Comparison of ENCODE assay signal across 11 cellular contexts in the genomic region with DNA sequence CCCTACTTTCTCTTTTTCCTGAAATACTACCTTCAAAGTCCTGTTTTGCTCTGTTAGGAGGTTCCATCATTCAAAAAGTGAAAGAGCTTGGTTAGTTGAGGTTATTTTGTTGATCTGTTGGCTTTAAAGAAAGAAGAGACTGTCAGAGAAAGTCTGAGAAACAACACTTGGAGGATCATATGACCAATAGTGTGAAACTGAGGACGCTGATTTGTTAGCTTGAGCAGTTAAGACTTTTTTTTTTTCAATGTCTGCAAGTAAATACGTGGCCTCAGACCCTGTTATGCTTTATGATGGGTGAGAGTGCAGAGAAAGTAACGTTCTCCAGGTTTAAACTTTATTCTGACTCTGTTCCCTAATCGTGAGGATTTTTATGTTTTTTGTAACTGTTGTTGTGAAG. TPM values are rescaled to one million over a fixed set of nuclear protein-coding genes. Genes with fewer than 3 reads are reported as not detected.
DNase-seq lines count a peak whose midpoint lies in the region; ATAC-seq and TF ChIP-seq lines count a peak whose summit lies in the region.
"Had no signal": no experiment of that assay in that cellular context is flagged by ENCODE, and none has a peak within 500 bp of the region (broad histone marks: within the 10 kb centered on the region; RNA-seq: fewer than 3 reads in every experiment).

No MANE protein-coding gene starts in this region.

- peak overlapping the region; percentile 11 to 88 (median 84) for H3K27ac ChIP-seq in heart right ventricle
- H3K27ac ChIP-seq in cingulate gyrus (ENCODE audit: low read depth, low read length): peak overlapping the region; percentile 61
- H3K27ac ChIP-seq in mucosa of rectum (ENCODE audit: low read depth in 2 of 2, low read length in 2 of 2): peak overlapping the region; percentile 27 to 54
- peak overlapping the region; percentile 30 for H3K27ac ChIP-seq in urinary bladder (ENCODE audit: low read depth)

- ATAC-seq in heart right ventricle (peak in 2 of 8 donors; percentile 24), Right ventricle myocardium superior (ENCODE audit: poor library complexity) (no peak), HG03469 (IDR thresholded peaks at IDR 0.05; ENCODE audit: unreplicated experiment) (no peak), HG03097 (IDR thresholded peaks at IDR 0.05; ENCODE audit: low FRiP score, unreplicated experiment) (no peak)
- ATAC-seq: stimulated activated naive CD8-positive, alpha-beta T cell treated with anti-CD3 and anti-CD28 coated beads, Interleukin-15, Interleukin-2, amounts not matched to agents 100 U/mL and 50 U/mL, for 24 hours had no signal

- DNase-seq in heart right ventricle (no peak), Right ventricle myocardium superior (no peak), nucleus accumbens (lab: John Stamatoyannopoulos, UW) (no peak)
- DNase-seq: cortex of kidney; posterior cingulate gyrus; stimulated activated naive CD8-positive, alpha-beta T cell treated with anti-CD3 and anti-CD28 coated beads, Interleukin-15, Interleukin-2, amounts not matched to agents 100 U/mL and 50 U/mL, for 24 hours had no signal

- peak overlapping the region in 6 of 10 donors; percentile 1 to 29 (median 18) for H3K4me3 ChIP-seq in heart right ventricle
- no peak overlapping the region for H3K4me3 ChIP-seq in mucosa of rectum (ENCODE audit: low read length in 2 of 2)
- H3K4me3 ChIP-seq in urinary bladder (ENCODE audit: low read depth, low read length): no peak overlapping the region

- no peak overlapping the region for H3K9ac ChIP-seq in mucosa of rectum (ENCODE audit: low read depth in 1 of 2, low read length in 2 of 2)

- H3K27me3 ChIP-seq in heart right ventricle (no peaks in the 10 kb centered on the region), mucosa of rectum (ENCODE audit: control insufficient read depth in 2 of 2, insufficient read depth in 2 of 2, low read length in 2 of 2) (no peaks in the 10 kb centered on the region)

- H3K36me3 ChIP-seq in heart right ventricle: no peaks in the 10 kb centered on the region
- H3K36me3 ChIP-seq in mucosa of rectum (ENCODE audit: control insufficient read depth in 2 of 2, insufficient read depth in 2 of 2, low read length in 2 of 2): no peaks in the 10 kb centered on the region
- H3K36me3 ChIP-seq in urinary bladder (ENCODE audit: insufficient read depth): no peaks in the 10 kb centered on the region

- 9 to 11% methylated on average over 4 of the region's 4 CpGs for WGBS in heart right ventricle, 2 donors
- WGBS in urinary bladder: 9% methylated on average over 4 of the region's 4 CpGs

- TF ChIP-seq CTCF in heart right ventricle (IDR thresholded peaks at IDR 0.05): no peak

- intact Hi-C loops in heart right ventricle (cut with DNase I) (loop anchor here in 1 of 10 donors (5.0 kb wide), 1 partner anchor 45 kb away; a partner anchor contains a TSS), Right ventricle myocardium superior (cut with DNase I) (loop anchor here (5.0 kb wide), 1 partner anchor 45 kb away; a partner anchor contains a TSS)

- H3K4me1 ChIP-seq in heart right ventricle (peaks cover 17 to 98% (median 77%) of the 10 kb centered on the region in 9 donors), mucosa of rectum (ENCODE audit: control insufficient read depth in 2 of 2, insufficient read depth in 2 of 2, low read length in 2 of 2) (peaks cover 17 to 34% of the 10 kb centered on the region in 2 donors), urinary bladder (ENCODE audit: insufficient read depth) (peaks cover 3% of the 10 kb centered on the region)

- no peaks in the 10 kb centered on the region for H3K9me3 ChIP-seq in heart right ventricle
- no peaks in the 10 kb centered on the region for H3K9me3 ChIP-seq in mucosa of rectum (ENCODE audit: control insufficient read depth in 2 of 2, low read length in 2 of 2)

RNA-seq across cellular contexts. Expression of a gene that starts 45.9 kb away (rescaled TPM):
- 100 to 1,000 TPM in 5 of 10 donors, 10 to 100 TPM in 5; 28.9 to 130 (median 102) TPM for total RNA-seq in heart right ventricle
- polyA plus RNA-seq in heart right ventricle: 10 to 100 TPM in 1 of 2 donors, 1 to 10 TPM in 1; 7.8 to 22.4 TPM
- total RNA-seq in Right ventricle myocardium superior: 72.5 TPM
- 86.4 TPM for total RNA-seq in urinary bladder
- 11.4 TPM for polyA plus RNA-seq in urinary bladder

Comparison
In these comparisons a context has a peak if more than half of its experiments do, and no peak if none do; other contexts are left out.
1. H3K27ac ChIP-seq: peak in every context shown above with its lines; median percentile 84 in heart right ventricle; 61 in cingulate gyrus; 40 in mucosa of rectum; 30 in urinary bladder.
2. H3K4me3 ChIP-seq: peak in heart right ventricle (6 of 10); none in mucosa of rectum (0 of 2) and urinary bladder (single experiment).